16 cellular contexts compared by ENCODE assay signal in genomic region chr7:120274899-120275298, GRCh38. TPM values are rescaled to one million over a fixed set of nuclear protein-coding genes. Genes with fewer than 3 reads are reported as not detected.
DNase-seq lines count a peak whose midpoint lies in the region; ATAC-seq, FAIRE-seq and TF ChIP-seq lines count a peak whose summit lies in the region.
"Had no signal": no experiment of that assay in that cellular context is flagged by ENCODE, and none has a peak within 500 bp of the region (broad histone marks: within the 10 kb centered on the region; RNA-seq: fewer than 3 reads in every experiment).

No MANE protein-coding gene starts in this region.

- H3K4me1 Mint-ChIP-seq in glutamatergic neuron (ENCODE audit: low read depth, unreplicated experiment) (no peaks in the 10 kb centered on the region), neural progenitor cell (peaks cover 7% of the 10 kb centered on the region)

- no peak overlapping the region for H2AFZ ChIP-seq in neural progenitor cell (replicated peaks)

- no peak for TF ChIP-seq CTCF in GM06990 (IDR thresholded peaks at IDR 0.05; ENCODE audit: insufficient read depth, low read length, poor library complexity, severe bottlenecking)
- no peak for TF ChIP-seq CTCF in glutamatergic neuron (IDR thresholded peaks at IDR 0.05; ENCODE audit: partially characterized antibody, unreplicated experiment)
- no peak for TF ChIP-seq CTCF in neural progenitor cell (IDR thresholded peaks at IDR 0.05)

- H3K9ac ChIP-seq in HUES6 (ENCODE audit: low read length) (no peak overlapping the region), neural progenitor cell (no peak overlapping the region)

- H3K4me3 ChIP-seq in GM06990 (replicated peaks; ENCODE audit: low read depth, low read length), result no peak overlapping the region
- peak overlapping the region; percentile 66; the same call in 1 of the 2 replicates for H3K4me3 ChIP-seq in HUES6 (ENCODE audit: low read depth, low read length)
- no peak overlapping the region for H3K4me3 ChIP-seq in neural progenitor cell
- H3K4me3 ChIP-seq: A549 had no signal

- H3K27ac ChIP-seq in HUES6 (ENCODE audit: low read depth, low read length), result no peak overlapping the region
- no peak overlapping the region for H3K27ac ChIP-seq in neural progenitor cell
- H3K27ac ChIP-seq: A549 had no signal

- H3K27me3 Mint-ChIP-seq in glutamatergic neuron (ENCODE audit: unreplicated experiment), result peaks cover 12% of the 10 kb centered on the region
- H3K27me3 Mint-ChIP-seq in neural progenitor cell (ENCODE audit: insufficient read depth, low read depth), result peaks cover 13% of the 10 kb centered on the region

- H3K4me3 Mint-ChIP-seq in glutamatergic neuron (ENCODE audit: unreplicated experiment), result no peak overlapping the region
- peak overlapping the region; percentile 99 for H3K4me3 Mint-ChIP-seq in neural progenitor cell

- H3K27ac Mint-ChIP-seq in glutamatergic neuron (ENCODE audit: unreplicated experiment) (no peak overlapping the region), neural progenitor cell (no peak overlapping the region)

- peaks cover 12% of the 10 kb centered on the region for H3K9me3 Mint-ChIP-seq in glutamatergic neuron (ENCODE audit: unreplicated experiment)
- peaks cover 3% of the 10 kb centered on the region for H3K9me3 Mint-ChIP-seq in neural progenitor cell

- no peaks in the 10 kb centered on the region for H3K79me2 ChIP-seq in neural progenitor cell (ENCODE audit: low read depth)

- ATAC-seq in GM21526 (IDR thresholded peaks at IDR 0.05; ENCODE audit: low FRiP score, unreplicated experiment), result no peak
- ATAC-seq: PC-3 had no signal

- no peak for FAIRE-seq in HTR-8/SVneo (lab: Jason Lieb, UNC)
- FAIRE-seq: A549 had no signal

- H3K4me1 ChIP-seq in HUES6 (ENCODE audit: control insufficient read depth, insufficient read depth, low read length) (0 out of 2 replicates have a peak, but pooled peaks cover 5% of the 10 kb centered on the region), neural progenitor cell (no peaks in the 10 kb centered on the region)
- H3K4me1 ChIP-seq: Caco-2 had no signal

- H3K36me3 ChIP-seq in GM06990 (ENCODE audit: control insufficient read depth, insufficient read depth, low read length), result no peaks in the 10 kb centered on the region
- H3K36me3 ChIP-seq in HUES6 (ENCODE audit: control insufficient read depth, insufficient read depth, low read length), result no peaks in the 10 kb centered on the region
- H3K36me3 ChIP-seq in neural progenitor cell, result no peaks in the 10 kb centered on the region

- H3K36me3 Mint-ChIP-seq in glutamatergic neuron (ENCODE audit: unreplicated experiment), result no peaks in the 10 kb centered on the region
- H3K36me3 Mint-ChIP-seq in neural progenitor cell, result no peaks in the 10 kb centered on the region

- peak; percentile 18 for DNase-seq in GM06990 (ENCODE audit: extremely low read depth, insufficient read length)
- DNase-seq in glutamatergic neuron, result peak; percentile 13
- DNase-seq in neural progenitor cell (ENCODE audit: low spot score), result no peak
- no peak for DNase-seq in SW 1271 (lab: John Stamatoyannopoulos, UW)
- no peak for DNase-seq in NCI-H345 treated with DMSO at 0.1 percent for 48 hours (lab: John Stamatoyannopoulos, UW; ENCODE audit: unreplicated experiment)
- DNase-seq in HTR-8/SVneo (ENCODE audit: insufficient read length, low spot score), result no peak
- DNase-seq: Caco-2, IMR-90, Kasumi-1, NCI-H1417 treated with DMSO at 0.1 percent for 48 hours, NCI-H2029, NCI-H524 treated with DMSO at 0.1 percent for 48 hours, PC-3 had no signal

- H3K9me3 ChIP-seq in HUES6 (ENCODE audit: control insufficient read depth, insufficient read depth, low read depth, low read length), result no peaks in the 10 kb centered on the region
- no peaks in the 10 kb centered on the region for H3K9me3 ChIP-seq in neural progenitor cell (ENCODE audit: low read depth)
- H3K9me3 ChIP-seq: A549, Caco-2 had no signal

- H3K4me2 ChIP-seq in neural progenitor cell, result no peak overlapping the region
- H3K4me2 ChIP-seq: A549 had no signal

- no peaks in the 10 kb centered on the region for H3K27me3 ChIP-seq in GM06990 (replicated peaks; ENCODE audit: control insufficient read depth, insufficient read depth, low read length)
- peaks cover 27% of the 10 kb centered on the region for H3K27me3 ChIP-seq in HUES6 (ENCODE audit: control insufficient read depth, insufficient read depth, low read length)
- H3K27me3 ChIP-seq in neural progenitor cell, result peaks cover 26% of the 10 kb centered on the region

- H4K20me1 ChIP-seq in neural progenitor cell (ENCODE audit: low read depth), result no peaks in the 10 kb centered on the region

- peaks cover 5% of the 10 kb centered on the region for H3F3A ChIP-seq in neural progenitor cell (ENCODE audit: low read depth)

RNA-seq across cellular contexts. Expression of gene KCND2, which starts 1.9 kb away (rescaled TPM):
- total RNA-seq in glutamatergic neuron (ENCODE audit: unreplicated experiment) (1.2 TPM), neural progenitor cell (ENCODE audit: low replicate concordance) (2.7 and 2.9 TPM in 2 replicates)
- total RNA-seq: Caco-2 had no signal

Comparison
In these comparisons a context has a peak if more than half of its experiments do, and no peak if none do; other contexts are left out.
1. DNase-seq: peak in GM06990 (single experiment) and glutamatergic neuron (single experiment); none in neural progenitor cell (single experiment), SW 1271 (0 of 2), NCI-H345 treated with DMSO at 0.1 percent for 48 hours (single experiment) and HTR-8/SVneo (single experiment).